Comparison of ENCODE assay signal across 1 cellular context in the genomic region with DNA sequence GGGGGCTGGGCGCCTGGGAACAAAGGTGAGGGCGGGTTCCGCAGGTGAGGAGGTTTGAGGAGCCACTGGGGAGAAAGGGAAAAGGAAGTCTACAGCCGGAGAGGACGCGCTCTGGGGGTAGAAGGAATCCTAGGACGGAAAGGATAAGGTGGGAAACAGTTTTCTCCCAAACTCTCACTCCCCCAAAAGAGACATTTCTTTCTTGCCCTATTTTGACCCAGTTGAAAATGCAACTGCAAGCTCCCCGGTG.
TF ChIP-seq lines count a peak whose summit lies in the region.

No MANE protein-coding gene starts in this region.

TF ChIP-seq in H1, 55 proteins besides CTCF, POLR2A, EP300 and RAD21:
- TF ChIP-seq POU5F1 (IDR thresholded peaks at IDR 0.05; ENCODE audit: low read depth, low read length) (no peak), CHD2 (IDR thresholded peaks at IDR 0.05; ENCODE audit: low read length) (no peak), SP1 (IDR thresholded peaks at IDR 0.05; ENCODE audit: low read depth, low read length) (no peak), SAP30 (IDR thresholded peaks at IDR 0.05; ENCODE audit: insufficient read depth, insufficient replicate concordance, low read length) (peak; percentile 30), CBX8 (IDR thresholded peaks at IDR 0.05; ENCODE audit: borderline replicate concordance, low read depth, low read length) (no peak), EGR1 (IDR thresholded peaks at IDR 0.05; ENCODE audit: borderline replicate concordance, low read depth, low read length) (no peak), HDAC6 (IDR thresholded peaks at IDR 0.05; ENCODE audit: low read depth, low read length) (no peak), TEAD4 (IDR thresholded peaks at IDR 0.05; ENCODE audit: low read depth, low read length) (no peak), ASH2L (IDR thresholded peaks at IDR 0.05; ENCODE audit: low read length) (no peak), MAFK (IDR thresholded peaks at IDR 0.05; ENCODE audit: low read depth, low read length) (no peak), SUZ12 (IDR thresholded peaks at IDR 0.05; ENCODE audit: low read length) (no peak), POLR2AphosphoS5 (IDR thresholded peaks at IDR 0.05; ENCODE audit: low read depth, low read length) (0 out of 2 replicates have a peak, but pooled peaks have one; percentile 64), JUND (IDR thresholded peaks at IDR 0.05; ENCODE audit: low read length) (no peak), SIRT6 (IDR thresholded peaks at IDR 0.05; ENCODE audit: low read length) (no peak), TAF1 (IDR thresholded peaks at IDR 0.05; ENCODE audit: low read depth, low read length) (peak; percentile 13; the same call in 1 of the 2 replicates), KDM4A (IDR thresholded peaks at IDR 0.05; ENCODE audit: low read depth, low read length, severe bottlenecking) (peak; percentile 21), KDM1A (IDR thresholded peaks at IDR 0.05; ENCODE audit: borderline replicate concordance, low read length) (no peak)
- TF ChIP-seq, protein P1, sequence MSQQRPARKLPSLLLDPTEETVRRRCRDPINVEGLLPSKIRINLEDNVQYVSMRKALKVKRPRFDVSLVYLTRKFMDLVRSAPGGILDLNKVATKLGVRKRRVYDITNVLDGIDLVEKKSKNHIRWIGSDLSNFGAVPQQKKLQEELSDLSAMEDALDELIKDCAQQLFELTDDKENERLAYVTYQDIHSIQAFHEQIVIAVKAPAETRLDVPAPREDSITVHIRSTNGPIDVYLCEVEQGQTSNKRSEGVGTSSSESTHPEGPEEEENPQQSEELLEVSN (IDR thresholded peaks at IDR 0.05), result no peak; the same call in 1 of the 2 replicates
